Comparison of ENCODE assay signal across 26 cellular contexts in genomic region chr4:161952382-161952781, GRCh38.
A peak's percentile ranks its signal among the peaks of the same experiment; 100 is the strongest.
DNase-seq lines count a peak whose midpoint lies in the region; FAIRE-seq and TF ChIP-seq lines count a peak whose summit lies in the region.
"Had no signal": no experiment of that assay in that cellular context is flagged by ENCODE, and none has a peak within 500 bp of the region (broad histone marks: within the 10 kb centered on the region; RNA-seq: fewer than 3 reads in every experiment).

No MANE protein-coding gene starts in this region.

- WGBS in ovary, 3 donors, result 51 to 71% (median 58%) methylated on average over 2 of the region's 2 CpGs

- TF ChIP-seq CTCF in MCF 10A (IDR thresholded peaks at IDR 0.05; ENCODE audit: unreplicated experiment) (peak; percentile 40), breast epithelium (IDR thresholded peaks at IDR 0.05) (no peak), VCaP (conservative IDR thresholded peaks at IDR 0.05) (peak; percentile 64), fibroblast of villous mesenchyme (IDR thresholded peaks at IDR 0.05; ENCODE audit: insufficient read depth, low read depth, low read length) (no peak), ovary (IDR thresholded peaks at IDR 0.05) (no peak)

- H3K4me1 ChIP-seq in breast epithelium (no peaks in the 10 kb centered on the region), ovary (ENCODE audit: insufficient read depth) (no peaks in the 10 kb centered on the region)
- H3K4me1 ChIP-seq: gastroesophageal sphincter had no signal

- no peaks in the 10 kb centered on the region for H3K9me3 ChIP-seq in breast epithelium
- H3K9me3 ChIP-seq in ovary, result no peaks in the 10 kb centered on the region
- H3K9me3 ChIP-seq: gastroesophageal sphincter had no signal

- CTCF ChIA-PET in MCF 10A (lab: Yijun Ruan, JAX), result interaction anchor here (0.7 to 1.2 kb wide), 7 partner anchors 8 to 709 kb away, joined by 3 to 5 read pairs (median 3); no protein-coding TSS in a partner anchor

- BruUV-seq in MCF 10A (replicated peaks; lab: Mats Ljungman, UMichigan), result no TSS peak

- peaks cover 8% of the 10 kb centered on the region for H3K9me3 Mint-ChIP-seq in MCF 10A (ENCODE audit: unreplicated experiment)
- H3K9me3 Mint-ChIP-seq: activated T-helper 17 cell treated with anti-CD3 and anti-CD28 coated beads, Interleukin-2, amount 50 U/mL, for 72 hours; CD14-positive monocyte had no signal

- DNase-seq in MCF 10A (ENCODE audit: unreplicated experiment) (peak; percentile 17), breast epithelium (ENCODE audit: low spot score in 2 of 2) (no peak), fibroblast of villous mesenchyme (ENCODE audit: low read depth) (peak; percentile 7), ovary (no peak), RKO (ENCODE audit: low spot score) (no peak), GM12892 (ENCODE audit: insufficient read length) (no peak)
- DNase-seq in stimulated activated CD4-positive, alpha-beta T cell treated with anti-CD3 and anti-CD28 coated beads, Interleukin-4, amount 100 ng/mL, for 1 hour, result no peak
- DNase-seq: activated CD4-positive, alpha-beta T cell treated with anti-CD3 and anti-CD28 coated beads for 36 hours; activated CD8-positive, alpha-beta memory T cell treated with anti-CD3 and anti-CD28 coated beads, Interleukin-2, amount 10 ng/mL, durations not matched to agents 7 days and 5 days; activated naive CD8-positive, alpha-beta T cell treated with anti-CD3 and anti-CD28 coated beads for 36 hours; brain microvascular endothelial cell; cortex of kidney; Kasumi-1; mesenchymal stem cell; naive thymus-derived CD8-positive, alpha-beta T cell; NCI-H1417 treated with DMSO at 0.1 percent for 48 hours; NCI-H2171 treated with DMSO at 0.1 percent for 48 hours; NCI-H526 treated with DMSO at 0.1 percent for 48 hours; posterior cingulate gyrus; small intestine had no signal

- no peaks in the 10 kb centered on the region for H3K36me3 Mint-ChIP-seq in MCF 10A (ENCODE audit: insufficient read depth, unreplicated experiment)
- H3K36me3 Mint-ChIP-seq: activated CD8-positive, alpha-beta memory T cell treated with anti-CD3 and anti-CD28 coated beads, Interleukin-2, amount 10 ng/mL, durations not matched to agents 7 days and 5 days; activated naive CD8-positive, alpha-beta T cell treated with anti-CD3 and anti-CD28 coated beads for 36 hours; CD14-positive monocyte; naive thymus-derived CD8-positive, alpha-beta T cell had no signal

- H3K27me3 ChIP-seq in breast epithelium (no peaks in the 10 kb centered on the region), ovary (no peaks in the 10 kb centered on the region)
- H3K27me3 ChIP-seq: brain microvascular endothelial cell, gastroesophageal sphincter had no signal

- H3K4me1 Mint-ChIP-seq in MCF 10A (ENCODE audit: insufficient read depth, unreplicated experiment), result peaks cover 9% of the 10 kb centered on the region
- H3K4me1 Mint-ChIP-seq: activated CD4-positive, alpha-beta T cell treated with anti-CD3 and anti-CD28 coated beads for 36 hours; activated CD8-positive, alpha-beta memory T cell treated with anti-CD3 and anti-CD28 coated beads, Interleukin-2, amount 10 ng/mL, durations not matched to agents 7 days and 5 days; activated naive CD8-positive, alpha-beta T cell treated with anti-CD3 and anti-CD28 coated beads for 36 hours; activated T-helper 17 cell treated with anti-CD3 and anti-CD28 coated beads, Interleukin-2, amount 50 U/mL, for 72 hours; CD14-positive monocyte; naive thymus-derived CD8-positive, alpha-beta T cell had no signal

- H3K4me3 ChIP-seq in breast epithelium (no peak overlapping the region), fibroblast of villous mesenchyme (ENCODE audit: low read depth, low read length) (no peak overlapping the region), ovary (no peak overlapping the region)
- H3K4me3 ChIP-seq: gastroesophageal sphincter had no signal

- H3K4me3 Mint-ChIP-seq in MCF 10A (ENCODE audit: unreplicated experiment), result no peak overlapping the region
- H3K4me3 Mint-ChIP-seq: activated CD4-positive, alpha-beta T cell treated with anti-CD3 and anti-CD28 coated beads for 36 hours; activated CD8-positive, alpha-beta memory T cell treated with anti-CD3 and anti-CD28 coated beads, Interleukin-2, amount 10 ng/mL, durations not matched to agents 7 days and 5 days; activated naive CD8-positive, alpha-beta T cell treated with anti-CD3 and anti-CD28 coated beads for 36 hours; activated T-helper 17 cell treated with anti-CD3 and anti-CD28 coated beads, Interleukin-2, amount 50 U/mL, for 72 hours; CD14-positive monocyte; naive thymus-derived CD8-positive, alpha-beta T cell had no signal

- no peak for FAIRE-seq in GM12892 (lab: Jason Lieb, UNC)
- FAIRE-seq: small intestine, urothelium cell line had no signal

- POLR2A ChIA-PET in MCF 10A (lab: Yijun Ruan, JAX), result no interaction called here

- TF ChIP-seq POLR2A in breast epithelium (IDR thresholded peaks at IDR 0.05), result no peak
- TF ChIP-seq POLR2A in ovary (IDR thresholded peaks at IDR 0.05), result no peak
- no peak for TF ChIP-seq POLR2A in GM12892 (IDR thresholded peaks at IDR 0.05; ENCODE audit: low read depth, low read length)

- no peak for TF ChIP-seq EP300 in ovary (IDR thresholded peaks at IDR 0.05)

- intact Hi-C loops in MCF 10A (cut with micrococcal nuclease) (loop anchor here (1.0 to 10.0 kb wide), 3 partner anchors 212 to 700 kb away; partner anchors contain the start of gene FSTL5), breast epithelium (cut with DNase I; ENCODE audit: low total_unique reads) (no loop called here), ovary (cut with DNase I) (no loop called here)

- H3K27ac ChIP-seq in breast epithelium (no peak overlapping the region), VCaP (no peak overlapping the region), ovary (no peak overlapping the region)
- H3K27ac ChIP-seq: brain microvascular endothelial cell, epithelial cell of prostate, gastroesophageal sphincter had no signal

- no peaks in the 10 kb centered on the region for H3K27me3 Mint-ChIP-seq in MCF 10A (ENCODE audit: insufficient read depth, unreplicated experiment)
- H3K27me3 Mint-ChIP-seq: activated CD4-positive, alpha-beta T cell treated with anti-CD3 and anti-CD28 coated beads for 36 hours; activated CD8-positive, alpha-beta memory T cell treated with anti-CD3 and anti-CD28 coated beads, Interleukin-2, amount 10 ng/mL, durations not matched to agents 7 days and 5 days; activated naive CD8-positive, alpha-beta T cell treated with anti-CD3 and anti-CD28 coated beads for 36 hours; activated T-helper 17 cell treated with anti-CD3 and anti-CD28 coated beads, Interleukin-2, amount 50 U/mL, for 72 hours; naive thymus-derived CD8-positive, alpha-beta T cell had no signal

- no peak overlapping the region for H3K27ac Mint-ChIP-seq in MCF 10A (ENCODE audit: low read depth, unreplicated experiment)
- H3K27ac Mint-ChIP-seq: activated CD4-positive, alpha-beta T cell treated with anti-CD3 and anti-CD28 coated beads for 36 hours; activated CD8-positive, alpha-beta memory T cell treated with anti-CD3 and anti-CD28 coated beads, Interleukin-2, amount 10 ng/mL, durations not matched to agents 7 days and 5 days; activated naive CD8-positive, alpha-beta T cell treated with anti-CD3 and anti-CD28 coated beads for 36 hours; activated T-helper 17 cell treated with anti-CD3 and anti-CD28 coated beads, Interleukin-2, amount 50 U/mL, for 72 hours; CD14-positive monocyte; naive thymus-derived CD8-positive, alpha-beta T cell had no signal

- no peaks in the 10 kb centered on the region for H3K36me3 ChIP-seq in breast epithelium
- no peaks in the 10 kb centered on the region for H3K36me3 ChIP-seq in ovary
- H3K36me3 ChIP-seq: brain microvascular endothelial cell, gastroesophageal sphincter had no signal

Comparison
In these comparisons a context has a peak if more than half of its experiments do, and no peak if none do; other contexts are left out.
1. DNase-seq: peak in MCF 10A (single experiment) and fibroblast of villous mesenchyme (single experiment); none in breast epithelium (0 of 2), ovary (0 of 5), RKO (single experiment), GM12892 (single experiment) and stimulated activated CD4-positive, alpha-beta T cell treated with anti-CD3 and anti-CD28 coated beads, Interleukin-4, amount 100 ng/mL, for 1 hour (single experiment).
2. CTCF ChIP-seq: peak in MCF 10A (single experiment) and VCaP (single experiment); none in breast epithelium (0 of 3), fibroblast of villous mesenchyme (single experiment) and ovary (0 of 3).